Comparison of ENCODE assay signal across 23 cellular contexts in the genomic region with DNA sequence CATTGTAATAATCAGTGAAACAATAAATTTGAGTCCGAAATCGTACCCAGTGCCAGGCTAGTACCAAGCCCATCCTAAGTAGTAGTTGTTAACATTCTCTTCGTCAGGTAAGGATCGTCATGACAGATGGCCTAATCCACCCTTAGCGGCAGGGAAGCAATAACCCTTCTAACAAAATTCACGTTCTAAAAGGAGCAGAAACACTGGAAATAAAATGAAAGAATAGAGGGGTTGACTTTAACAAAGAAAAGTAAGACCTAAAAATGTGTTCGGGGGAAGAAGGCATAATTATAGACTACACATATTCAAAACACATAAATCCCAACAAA.
"Had no signal": no experiment of that assay in that cellular context is flagged by ENCODE, and none has a peak within 500 bp of the region (broad histone marks: within the 10 kb centered on the region; RNA-seq: fewer than 3 reads in every experiment).

No MANE protein-coding gene starts in this region.

- H3K27me3 ChIP-seq: esophagus squamous epithelium, heart left ventricle, spleen, testis, tibial nerve, upper lobe of right lung, vagina had no signal

- H3K27ac ChIP-seq: esophagus squamous epithelium, parathyroid adenoma, psoas muscle, spleen, testis, tibial nerve, upper lobe of right lung, vagina had no signal

- H3K36me3 ChIP-seq: esophagus squamous epithelium, heart left ventricle, spleen, tibial nerve, upper lobe of right lung, vagina had no signal

- H2AFZ ChIP-seq: parathyroid adenoma had no signal

- H3K4me3 ChIP-seq: esophagus squamous epithelium, heart left ventricle, psoas muscle, spleen, testis, tibial nerve, upper lobe of right lung, vagina had no signal

- H3K4me3 Mint-ChIP-seq: effector memory CD8-positive, alpha-beta T cell; naive B cell; nephron; stimulated activated memory B cell treated with anti-CD40 and anti-IgM and Interleukin-4, amounts not matched to agents 10 μg/mL and 1 μg/mL and 100 μg/mL, for 72 hours; stimulated activated naive CD8-positive, alpha-beta T cell treated with anti-CD3 and anti-CD28 coated beads, Interleukin-15, Interleukin-2, amounts not matched to agents 100 ng/mL and 50 ng/mL, for 24 hours had no signal

- H3K27ac Mint-ChIP-seq: effector memory CD8-positive, alpha-beta T cell; naive B cell; nephron; stimulated activated memory B cell treated with anti-CD40 and anti-IgM and Interleukin-4, amounts not matched to agents 10 μg/mL and 1 μg/mL and 100 μg/mL, for 72 hours; stimulated activated naive CD8-positive, alpha-beta T cell treated with anti-CD3 and anti-CD28 coated beads, Interleukin-15, Interleukin-2, amounts not matched to agents 100 ng/mL and 50 ng/mL, for 24 hours had no signal

- H3K4me1 Mint-ChIP-seq: naive B cell had no signal

- DNase-seq: effector memory CD8-positive, alpha-beta T cell; esophagus squamous epithelium; heart left ventricle; islet precursor cell; left ventricle myocardium superior; mesendoderm; naive B cell; occipital lobe; psoas muscle; retina; spleen; stimulated activated CD4-positive, alpha-beta T cell treated with anti-CD3 and anti-CD28 coated beads, Interleukin-15, amount 100 ng/mL, for 24 hours; stimulated activated CD4-positive, alpha-beta T cell treated with anti-CD3 and anti-CD28 coated beads, Interleukin-1b, Interleukin-23, amount 100 ng/mL, for 48 hours; stimulated activated CD4-positive, alpha-beta T cell treated with anti-CD3 and anti-CD28 coated beads, Interleukin-4, amount 100 ng/mL, for 24 hours; testis; upper lobe of right lung had no signal

- H3K36me3 Mint-ChIP-seq: naive B cell; stimulated activated memory B cell treated with anti-CD40 and anti-IgM and Interleukin-4, amounts not matched to agents 10 μg/mL and 1 μg/mL and 100 μg/mL, for 72 hours had no signal

- ATAC-seq: effector memory CD8-positive, alpha-beta T cell; psoas muscle; sciatic nerve; stimulated activated memory B cell treated with anti-CD40 and anti-IgM and Interleukin-4, amounts not matched to agents 10 μg/mL and 1 μg/mL and 100 μg/mL, for 72 hours; upper lobe of right lung had no signal

- H3K9ac ChIP-seq: parathyroid adenoma had no signal

- H3K9me3 Mint-ChIP-seq: effector memory CD8-positive, alpha-beta T cell; nephron; stimulated activated memory B cell treated with anti-CD40 and anti-IgM and Interleukin-4, amounts not matched to agents 10 μg/mL and 1 μg/mL and 100 μg/mL, for 72 hours; stimulated activated naive CD8-positive, alpha-beta T cell treated with anti-CD3 and anti-CD28 coated beads, Interleukin-15, Interleukin-2, amounts not matched to agents 100 ng/mL and 50 ng/mL, for 24 hours had no signal

- H3K9me3 ChIP-seq: esophagus squamous epithelium, heart left ventricle, psoas muscle, testis, tibial nerve, upper lobe of right lung, vagina had no signal
